In genomic region chr10:33509231-33509871, GRCh38 we compare ENCODE assay signal across 8 cellular contexts.
DNase-seq lines count a peak whose midpoint lies in the region; ATAC-seq and TF ChIP-seq lines count a peak whose summit lies in the region.

No MANE protein-coding gene starts in this region.

- no peaks in the 10 kb centered on the region for H3K36me3 ChIP-seq in BE2C

- no peaks in the 10 kb centered on the region for H3K9me3 ChIP-seq in BE2C

- ATAC-seq in GM18861 (IDR thresholded peaks at IDR 0.05; ENCODE audit: unreplicated experiment) (peak; percentile 89), HG03108 (IDR thresholded peaks at IDR 0.05; ENCODE audit: unreplicated experiment) (peak; percentile 81)

- peak overlapping the region; percentile 52 for H3K4me3 ChIP-seq in BE2C (ENCODE audit: low read depth, low read length)
- H3K4me3 ChIP-seq in cardiac fibroblast (replicated peaks in 1 of 2; ENCODE audit: low read depth in 2 of 2, low read length in 2 of 2) = no peak overlapping the region

- H3K27me3 ChIP-seq in BE2C = no peaks in the 10 kb centered on the region

- TF ChIP-seq CTCF in BE2C (IDR thresholded peaks at IDR 0.05; ENCODE audit: low read depth, low read length) = no peak
- TF ChIP-seq CTCF in cardiac fibroblast (IDR thresholded peaks at IDR 0.05; ENCODE audit: low read depth, low read length) = no peak

- 0 out of 2 replicates have a peak, but pooled peaks cover 2% of the 10 kb centered on the region for H3K4me1 ChIP-seq in BE2C

- DNase-seq in BE2C (peak; percentile 62), NCI-H774 (lab: John Stamatoyannopoulos, UW) (peak; percentile 79), cardiac fibroblast (ENCODE audit: low read depth in 2 of 2) (peak; percentile 82 to 88), mucosa of gallbladder (ENCODE audit: low spot score) (peak; percentile 66), NCI-H1105 treated with DMSO at 0.1 percent for 48 hours (lab: John Stamatoyannopoulos, UW) (no peak), epidermal melanocyte (ENCODE audit: insufficient read length, low spot score) (no peak)

Comparison
In these comparisons a context has a peak if more than half of its experiments do, and no peak if none do; other contexts are left out.
1. DNase-seq: peak in BE2C (single experiment), NCI-H774 (single experiment), cardiac fibroblast (2 of 2) and mucosa of gallbladder (single experiment); none in NCI-H1105 treated with DMSO at 0.1 percent for 48 hours (single experiment) and epidermal melanocyte (single experiment).